Comparison of ENCODE assay signal across 8 cellular contexts in genomic region chr11:71453911-71454304, GRCh38. TPM values are rescaled to one million over a fixed set of nuclear protein-coding genes. Genes with fewer than 3 reads are reported as not detected.
DNase-seq lines count a peak whose midpoint lies in the region; ATAC-seq and TF ChIP-seq lines count a peak whose summit lies in the region.

No MANE protein-coding gene starts in this region.

- no peaks in the 10 kb centered on the region for H3K27me3 ChIP-seq in Loucy (ENCODE audit: insufficient read depth, low read length, poor library complexity, severe bottlenecking)
- H3K27me3 ChIP-seq in ectodermal cell (ENCODE audit: control insufficient read depth, insufficient read depth, low read length, poor library complexity, severe bottlenecking), result peaks cover 8% of the 10 kb centered on the region

- H3F3A ChIP-seq in Loucy (ENCODE audit: low read depth), result peaks cover 4% of the 10 kb centered on the region; the same call in 1 of the 2 replicates

- peak overlapping the region; percentile 74 for H3K4me2 ChIP-seq in Loucy (ENCODE audit: low read depth, low read length, poor library complexity, severe bottlenecking)

- peaks cover 48% of the 10 kb centered on the region for H3K4me1 Mint-ChIP-seq in nephron progenitor cell

- peaks cover 9% of the 10 kb centered on the region for H4K20me1 ChIP-seq in Loucy (ENCODE audit: insufficient read depth, low read length, poor library complexity, severe bottlenecking)

- H3K4me3 ChIP-seq in Loucy (ENCODE audit: low read length, poor library complexity, severe bottlenecking), result peak overlapping the region; percentile 82
- H3K4me3 ChIP-seq in ectodermal cell (ENCODE audit: insufficient read depth, low read depth, low read length), result peak overlapping the region; percentile 74

- intact Hi-C loops in posterior vena cava (cut with DNase I), result no loop called here

- H3K9me2 ChIP-seq in Loucy (replicated peaks; ENCODE audit: low read depth, low read length), result no peaks in the 10 kb centered on the region

- no peaks in the 10 kb centered on the region for H3K9me3 Mint-ChIP-seq in nephron progenitor cell

- H2AFZ ChIP-seq in Loucy (ENCODE audit: low read length), result no peak overlapping the region

- peaks cover 43% of the 10 kb centered on the region for H3K4me1 ChIP-seq in Loucy (ENCODE audit: insufficient read depth, low read length, poor library complexity, severe bottlenecking)
- H3K4me1 ChIP-seq in ectodermal cell (ENCODE audit: control insufficient read depth, insufficient read depth, low read length), result peaks cover 7% of the 10 kb centered on the region

- H3K79me2 ChIP-seq in Loucy (ENCODE audit: insufficient read depth, low read length), result peaks cover 69% of the 10 kb centered on the region

- H3K36me3 Mint-ChIP-seq in nephron progenitor cell (ENCODE audit: low read depth), result peaks cover 32% of the 10 kb centered on the region

- TF ChIP-seq CTCF in C4-2B (conservative IDR thresholded peaks at IDR 0.05), result no peak
- TF ChIP-seq CTCF in Loucy (conservative IDR thresholded peaks at IDR 0.05; ENCODE audit: low read length), result no peak
- no peak for TF ChIP-seq CTCF in nephron progenitor cell (IDR thresholded peaks at IDR 0.05)

- peaks cover 33% of the 10 kb centered on the region; the same call in 1 of the 2 replicates for H3K36me3 ChIP-seq in Loucy (ENCODE audit: insufficient read depth, low read length)
- H3K36me3 ChIP-seq in ectodermal cell (ENCODE audit: control insufficient read depth, insufficient read depth, low read length), result peaks cover 3% of the 10 kb centered on the region

- H3K9me3 ChIP-seq in Loucy (ENCODE audit: insufficient read depth, low read depth, low read length), result no peaks in the 10 kb centered on the region
- no peaks in the 10 kb centered on the region for H3K9me3 ChIP-seq in ectodermal cell (ENCODE audit: control insufficient read depth, low read length)

- H3K27ac ChIP-seq in C4-2B (peak overlapping the region; percentile 84), ectodermal cell (ENCODE audit: insufficient read depth, low read depth, low read length, poor library complexity, severe bottlenecking) (no peak overlapping the region)

- peak overlapping the region; percentile 83 for H3K4me3 Mint-ChIP-seq in nephron progenitor cell

- ATAC-seq in GM18502 (IDR thresholded peaks at IDR 0.05; ENCODE audit: poor library complexity, unreplicated experiment), result no peak

- DNase-seq in nephron progenitor cell (no peak), mesenteric fat pad (ENCODE audit: low spot score) (no peak), foreskin melanocyte (no peak), posterior vena cava (ENCODE audit: low spot score) (no peak)

- H3K27me3 Mint-ChIP-seq in nephron progenitor cell (ENCODE audit: low read depth, poor library complexity), result no peaks in the 10 kb centered on the region

- H3K9ac ChIP-seq in Loucy (ENCODE audit: low read depth, low read length, poor library complexity, severe bottlenecking), result peak overlapping the region; percentile 89

- 87 to 90% methylated on average over 7 of the region's 7 CpGs for WGBS in ectodermal cell, 2 experiments

- H3K27ac Mint-ChIP-seq in nephron progenitor cell, result no peak overlapping the region

RNA-seq across cellular contexts. Expression of gene NADSYN1, which starts 0.9 kb away (rescaled TPM):
- 35.6 TPM for polyA plus RNA-seq in ectodermal cell (2013, experiment 1 of 4)
- 36.4 TPM for polyA plus RNA-seq in ectodermal cell (2013, experiment 2 of 4)
- 26.3 TPM for polyA plus RNA-seq in ectodermal cell (2013, experiment 3 of 4)
- polyA plus RNA-seq in ectodermal cell (2013, experiment 4 of 4), result 26.3 TPM
- 48.0 TPM for total RNA-seq in mesenteric fat pad
- 10 to 100 TPM; 38.7 to 48.1 TPM for total RNA-seq in posterior vena cava

RNA-seq across cellular contexts. Expression of gene DHCR7, which starts 5.7 kb away (rescaled TPM):
- polyA plus RNA-seq in ectodermal cell (2013, experiment 1 of 4), result 94.3 TPM
- 81.9 TPM for polyA plus RNA-seq in ectodermal cell (2013, experiment 2 of 4)
- polyA plus RNA-seq in ectodermal cell (2013, experiment 3 of 4), result 45.1 TPM
- polyA plus RNA-seq in ectodermal cell (2013, experiment 4 of 4), result 49.9 TPM
- 26.3 TPM for total RNA-seq in mesenteric fat pad
- 10 to 100 TPM; 14.9 to 15.5 TPM for total RNA-seq in posterior vena cava
